Comparison of ENCODE assay signal across 19 cellular contexts in the genomic region with DNA sequence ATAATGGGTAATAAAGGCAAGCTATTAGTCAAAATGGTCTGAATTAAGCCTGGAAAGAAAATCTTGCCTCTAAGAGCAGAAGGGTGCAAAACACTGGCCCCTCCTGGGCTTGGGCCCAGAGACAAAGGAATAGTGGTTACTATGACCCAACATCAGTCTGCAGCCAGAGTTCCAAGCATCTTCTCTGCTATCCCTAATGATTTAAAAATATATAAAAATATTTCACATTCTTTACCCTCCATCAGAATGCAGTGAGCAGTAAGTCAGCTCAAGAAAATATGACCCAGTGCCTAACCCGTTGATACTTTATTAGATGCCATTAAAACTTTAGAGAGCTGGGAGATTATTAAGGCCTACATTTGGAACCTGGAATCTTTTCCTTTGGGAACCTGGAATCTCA. TPM values are rescaled to one million over a fixed set of nuclear protein-coding genes. Genes with fewer than 3 reads are reported as not detected.
DNase-seq lines count a peak whose midpoint lies in the region; ATAC-seq and TF ChIP-seq lines count a peak whose summit lies in the region.
"Had no signal": no experiment of that assay in that cellular context is flagged by ENCODE, and none has a peak within 500 bp of the region (broad histone marks: within the 10 kb centered on the region; RNA-seq: fewer than 3 reads in every experiment).

No MANE protein-coding gene starts in this region.

- peak overlapping the region in 1 of 4 donors; percentile 63 for H3K4me3 Mint-ChIP-seq in CD4-positive, CD25-positive, alpha-beta regulatory T cell
- peak overlapping the region; percentile 84 for H3K4me3 Mint-ChIP-seq in activated naive CD8-positive, alpha-beta T cell
- H3K4me3 Mint-ChIP-seq in mesothelial cell of epicardium (no peak overlapping the region), MCF 10A (ENCODE audit: unreplicated experiment) (no peak overlapping the region)
- H3K4me3 Mint-ChIP-seq: dendritic cell treated with granulocyte-macrophage colony-stimulating factor and Interleukin-4, amounts not matched to agents 40 ng/mL and 50 ng/mL, for 4 days; T-helper 1 cell treated with Interleukin-12 subunit alpha and Interleukin-12 subunit beta and Interleukin-4 antibody, amounts not matched to agents 30 μg/mL and 1 μg/mL, for 36 hours had no signal

- peaks cover 6% of the 10 kb centered on the region for H3K36me3 ChIP-seq in CD4-positive, CD25-positive, alpha-beta regulatory T cell (ENCODE audit: control insufficient read depth, insufficient read depth, low read length)
- no peaks in the 10 kb centered on the region for H3K36me3 ChIP-seq in heart left ventricle
- H3K36me3 ChIP-seq: BE2C, gastrocnemius medialis, pancreas, sigmoid colon had no signal

- POLR2A ChIA-PET in MCF 10A (lab: Yijun Ruan, JAX), result interaction anchor here (0.7 to 21.8 kb wide), 7 partner anchors 8 to 88 kb away, joined by 3 to 492 read pairs (median 8); a partner anchor contains a TSS

- CTCF ChIA-PET in MCF 10A (lab: Yijun Ruan, JAX), result interaction anchor here (0.7 to 1.4 kb wide), 11 partner anchors 9 to 383 kb away, joined by 3 to 8 read pairs (median 3); a partner anchor contains a TSS

- intact Hi-C loops in MCF 10A (cut with micrococcal nuclease), result no loop called here
- intact Hi-C loops in heart left ventricle (cut with DNase I), result no loop called here

- peak overlapping the region; percentile 24 for H3K4me3 ChIP-seq in CD4-positive, CD25-positive, alpha-beta regulatory T cell (ENCODE audit: low read depth, low read length)
- no peak overlapping the region for H3K4me3 ChIP-seq in heart left ventricle
- H3K4me3 ChIP-seq: gastrocnemius medialis, mucosa of descending colon, pancreas, sigmoid colon had no signal

- peaks cover 58% of the 10 kb centered on the region for H3K4me1 ChIP-seq in CD4-positive, CD25-positive, alpha-beta regulatory T cell (ENCODE audit: control insufficient read depth, insufficient read depth, low read length, poor library complexity, severe bottlenecking)
- peaks cover 0 to 54% (median 17%) of the 10 kb centered on the region in 12 donors for H3K4me1 ChIP-seq in heart left ventricle
- H3K4me1 ChIP-seq: BE2C, gastrocnemius medialis had no signal

- H3K27ac Mint-ChIP-seq in CD4-positive, CD25-positive, alpha-beta regulatory T cell, result peak overlapping the region in 1 of 3 donors; percentile 79
- H3K27ac Mint-ChIP-seq in activated naive CD8-positive, alpha-beta T cell, result peak overlapping the region; percentile 99
- peak overlapping the region; percentile 65 for H3K27ac Mint-ChIP-seq in mesothelial cell of epicardium
- H3K27ac Mint-ChIP-seq in MCF 10A (ENCODE audit: low read depth, unreplicated experiment), result no peak overlapping the region
- H3K27ac Mint-ChIP-seq: dendritic cell treated with granulocyte-macrophage colony-stimulating factor and Interleukin-4, amounts not matched to agents 40 ng/mL and 50 ng/mL, for 4 days had no signal

- WGBS in heart left ventricle, 4 donors, result 83 to 86% (median 84%) methylated on average over 1 of the region's 1 CpG

- no peaks in the 10 kb centered on the region for H3K27me3 ChIP-seq in CD4-positive, CD25-positive, alpha-beta regulatory T cell (ENCODE audit: control insufficient read depth, insufficient read depth, low read length)
- H3K27me3 ChIP-seq in heart left ventricle, result no peaks in the 10 kb centered on the region
- H3K27me3 ChIP-seq: BE2C, gastrocnemius medialis, pancreas, sigmoid colon had no signal

- no peaks in the 10 kb centered on the region for H3K27me3 Mint-ChIP-seq in CD4-positive, CD25-positive, alpha-beta regulatory T cell
- H3K27me3 Mint-ChIP-seq in activated naive CD8-positive, alpha-beta T cell, result no peaks in the 10 kb centered on the region
- H3K27me3 Mint-ChIP-seq in mesothelial cell of epicardium (ENCODE audit: low read depth), result no peaks in the 10 kb centered on the region
- H3K27me3 Mint-ChIP-seq in MCF 10A (ENCODE audit: insufficient read depth, unreplicated experiment), result no peaks in the 10 kb centered on the region
- H3K27me3 Mint-ChIP-seq: dendritic cell treated with granulocyte-macrophage colony-stimulating factor and Interleukin-4, amounts not matched to agents 40 ng/mL and 50 ng/mL, for 4 days had no signal

- BruUV-seq in MCF 10A (replicated peaks; lab: Mats Ljungman, UMichigan), result no TSS peak

- no peak for TF ChIP-seq CTCF in mesothelial cell of epicardium (IDR thresholded peaks at IDR 0.05; ENCODE audit: unreplicated experiment)
- TF ChIP-seq CTCF in MCF 10A (IDR thresholded peaks at IDR 0.05; ENCODE audit: unreplicated experiment), result no peak
- no peak for TF ChIP-seq CTCF in heart left ventricle (IDR thresholded peaks at IDR 0.05)

- TF ChIP-seq POLR2A in heart left ventricle (IDR thresholded peaks at IDR 0.05), result no peak

- H3K27ac ChIP-seq in CD4-positive, CD25-positive, alpha-beta regulatory T cell (ENCODE audit: insufficient read depth, low read length, poor library complexity, severe bottlenecking), result no peak overlapping the region
- H3K27ac ChIP-seq in heart left ventricle, result no peak overlapping the region
- H3K27ac ChIP-seq: gastrocnemius medialis, pancreas had no signal

- no peak for ATAC-seq in CD4-positive, CD25-positive, alpha-beta regulatory T cell (ENCODE audit: low read depth in 2 of 2)
- ATAC-seq in heart left ventricle, result no peak
- ATAC-seq: gastrocnemius medialis, left lobe of liver, mucosa of descending colon, pancreas had no signal

- H3K36me3 Mint-ChIP-seq in CD4-positive, CD25-positive, alpha-beta regulatory T cell, result peaks cover 29% of the 10 kb centered on the region
- H3K36me3 Mint-ChIP-seq in activated naive CD8-positive, alpha-beta T cell, result peaks cover 31% of the 10 kb centered on the region
- H3K36me3 Mint-ChIP-seq in mesothelial cell of epicardium (peaks cover 6% of the 10 kb centered on the region), MCF 10A (ENCODE audit: insufficient read depth, unreplicated experiment) (peaks cover 7% of the 10 kb centered on the region)

- H3K4me1 Mint-ChIP-seq in CD4-positive, CD25-positive, alpha-beta regulatory T cell, result peaks cover 37 to 85% (median 69%) of the 10 kb centered on the region in 4 donors
- peaks cover 81% of the 10 kb centered on the region for H3K4me1 Mint-ChIP-seq in activated naive CD8-positive, alpha-beta T cell (ENCODE audit: low read depth)
- H3K4me1 Mint-ChIP-seq in mesothelial cell of epicardium (peaks cover 48% of the 10 kb centered on the region), MCF 10A (ENCODE audit: insufficient read depth, unreplicated experiment) (peaks cover 33% of the 10 kb centered on the region)

- DNase-seq in AG08395 (ENCODE audit: low spot score) (peak; percentile 34), mesothelial cell of epicardium (ENCODE audit: low spot score in 2 of 2, unreplicated experiment in 2 of 2) (no peak), anterior cingulate cortex (lab: John Stamatoyannopoulos, UW) (no peak), MCF 10A (ENCODE audit: unreplicated experiment) (no peak), heart left ventricle (no peak)
- no peak for DNase-seq in CD4-positive, CD25-positive, alpha-beta regulatory T cell
- DNase-seq: BE2C; DMS153; gastrocnemius medialis; mucosa of descending colon; NCI-H187 treated with DMSO at 0.1 percent for 48 hours; NCI-H446; pancreas; sigmoid colon; stimulated activated CD4-positive, alpha-beta T cell treated with anti-CD3 and anti-CD28 coated beads, Interleukin-4, amount 100 ng/mL, for 1 hour had no signal

- no peaks in the 10 kb centered on the region for H3K9me3 Mint-ChIP-seq in CD4-positive, CD25-positive, alpha-beta regulatory T cell
- no peaks in the 10 kb centered on the region for H3K9me3 Mint-ChIP-seq in activated naive CD8-positive, alpha-beta T cell (ENCODE audit: low read depth)
- H3K9me3 Mint-ChIP-seq in mesothelial cell of epicardium (peaks cover 2% of the 10 kb centered on the region), MCF 10A (ENCODE audit: unreplicated experiment) (no peaks in the 10 kb centered on the region)
- H3K9me3 Mint-ChIP-seq: dendritic cell treated with granulocyte-macrophage colony-stimulating factor and Interleukin-4, amounts not matched to agents 40 ng/mL and 50 ng/mL, for 4 days; T-helper 1 cell treated with Interleukin-12 subunit alpha and Interleukin-12 subunit beta and Interleukin-4 antibody, amounts not matched to agents 30 μg/mL and 1 μg/mL, for 36 hours had no signal

- no peaks in the 10 kb centered on the region for H3K9me3 ChIP-seq in CD4-positive, CD25-positive, alpha-beta regulatory T cell (ENCODE audit: control insufficient read depth in 2 of 2, low read length in 2 of 2)
- no peaks in the 10 kb centered on the region for H3K9me3 ChIP-seq in heart left ventricle
- H3K9me3 ChIP-seq: BE2C, gastrocnemius medialis, mucosa of descending colon, pancreas, sigmoid colon had no signal

RNA-seq across cellular contexts. Expression of a gene that starts 14.7 kb away (rescaled TPM):
- total RNA-seq in CD4-positive, CD25-positive, alpha-beta regulatory T cell, result 120 TPM
- 100 to 1,000 TPM; 183 to 244 (median 202) TPM for polyA plus RNA-seq in CD4-positive, CD25-positive, alpha-beta regulatory T cell
- total RNA-seq in mesothelial cell of epicardium, result 26.5 to 33.3 TPM (median 28.6 TPM) in 3 replicates
- total RNA-seq in MCF 10A (2022), result 13.0 and 16.2 TPM in 2 replicates
- total RNA-seq in heart left ventricle, result 10 to 100 TPM in 7 of 9 donors, 1 to 10 TPM in 2; 3.6 to 30.8 (median 13.9) TPM
- 1 to 10 TPM; 5.1 to 10.0 TPM for polyA plus RNA-seq in heart left ventricle
